9 cellular contexts compared by ENCODE assay signal in genomic region chr17:46044286-46044928, GRCh38. TPM values are rescaled to one million over a fixed set of nuclear protein-coding genes. Genes with fewer than 3 reads are reported as not detected.
A peak's percentile ranks its signal among the peaks of the same experiment; 100 is the strongest.
DNase-seq lines count a peak whose midpoint lies in the region; ATAC-seq and TF ChIP-seq lines count a peak whose summit lies in the region.
"Had no signal": no experiment of that assay in that cellular context is flagged by ENCODE, and none has a peak within 500 bp of the region (broad histone marks: within the 10 kb centered on the region; RNA-seq: fewer than 3 reads in every experiment).

No MANE protein-coding gene starts in this region.

- no peak overlapping the region for H4K8ac ChIP-seq in neuronal stem cell (ENCODE audit: low read depth, low read length)

- H3K27me3 Mint-ChIP-seq in activated T-helper 17 cell treated with anti-CD3 and anti-CD28 coated beads, Interleukin-2, amount 50 U/mL, for 72 hours: no peaks in the 10 kb centered on the region
- no peaks in the 10 kb centered on the region for H3K27me3 Mint-ChIP-seq in type B pancreatic cell

- H2AFZ ChIP-seq in neuronal stem cell (ENCODE audit: low read length): no peak overlapping the region

- H3K4me3 Mint-ChIP-seq in activated T-helper 17 cell treated with anti-CD3 and anti-CD28 coated beads, Interleukin-2, amount 50 U/mL, for 72 hours: no peak overlapping the region
- peak overlapping the region; percentile 6 for H3K4me3 Mint-ChIP-seq in type B pancreatic cell

- H3K9ac ChIP-seq in NT2/D1 (ENCODE audit: insufficient read length, low read depth) (no peak overlapping the region), neuronal stem cell (ENCODE audit: low read depth, low read length, poor library complexity) (no peak overlapping the region)

- H2BK12ac ChIP-seq in neuronal stem cell (ENCODE audit: low read length): no peak overlapping the region

- H2BK120ac ChIP-seq in neuronal stem cell (ENCODE audit: low read depth, low read length): no peak overlapping the region

- H3K18ac ChIP-seq in neuronal stem cell (ENCODE audit: low read length): no peak overlapping the region

- no peak overlapping the region for H2BK5ac ChIP-seq in neuronal stem cell (ENCODE audit: low read length)

- no peak for ATAC-seq in activated T-helper 17 cell treated with anti-CD3 and anti-CD28 coated beads, Interleukin-2, amount 50 U/mL, for 72 hours (replicated peaks)
- ATAC-seq in GM21526 (IDR thresholded peaks at IDR 0.05; ENCODE audit: low FRiP score, unreplicated experiment): no peak

- H3K4me3 ChIP-seq in NT2/D1 (ENCODE audit: insufficient read length, low read depth): no peak overlapping the region
- H3K4me3 ChIP-seq in foreskin fibroblast (ENCODE audit: low read depth in 1 of 2, low read length in 2 of 2): no peak overlapping the region
- no peak overlapping the region for H3K4me3 ChIP-seq in neuronal stem cell (ENCODE audit: low read length in 2 of 2)

- no peak overlapping the region for H3K4me2 ChIP-seq in neuronal stem cell (ENCODE audit: insufficient read depth, low read length, poor library complexity, severe bottlenecking)

- H3K36me3 Mint-ChIP-seq in activated T-helper 17 cell treated with anti-CD3 and anti-CD28 coated beads, Interleukin-2, amount 50 U/mL, for 72 hours (ENCODE audit: low read depth): peaks cover 97% of the 10 kb centered on the region
- H3K36me3 Mint-ChIP-seq in type B pancreatic cell: peaks cover 36% of the 10 kb centered on the region

- H3K9me3 Mint-ChIP-seq in activated T-helper 17 cell treated with anti-CD3 and anti-CD28 coated beads, Interleukin-2, amount 50 U/mL, for 72 hours: no peaks in the 10 kb centered on the region
- no peaks in the 10 kb centered on the region for H3K9me3 Mint-ChIP-seq in type B pancreatic cell

- DNase-seq in COLO668 (lab: John Stamatoyannopoulos, UW; ENCODE audit: unreplicated experiment) (peak; percentile 45), HT1080 (ENCODE audit: low read depth) (peak; percentile 84), NT2/D1 (ENCODE audit: low read depth, low spot score) (peak; percentile 57), foreskin fibroblast (peak; percentile 81 to 94), neuronal stem cell (ENCODE audit: low spot score) (peak; percentile 58), type B pancreatic cell (ENCODE audit: extremely low spot score, unreplicated experiment) (no peak)

- H3K23ac ChIP-seq in neuronal stem cell (ENCODE audit: low read depth, low read length, poor library complexity): no peak overlapping the region

- H2AK5ac ChIP-seq in neuronal stem cell (ENCODE audit: low read depth, low read length): no peak overlapping the region

- no peak overlapping the region for H3K14ac ChIP-seq in neuronal stem cell (ENCODE audit: low read length)

- H2BK15ac ChIP-seq in neuronal stem cell (ENCODE audit: low read length): no peak overlapping the region

- TF ChIP-seq CTCF in foreskin fibroblast (IDR thresholded peaks at IDR 0.05; ENCODE audit: low read depth, low read length) (peak; percentile 93), type B pancreatic cell (conservative IDR thresholded peaks at IDR 0.05) (peak; percentile 81)

- no peak overlapping the region for H4K91ac ChIP-seq in neuronal stem cell (ENCODE audit: low read depth, low read length, poor library complexity)

- WGBS in neuronal stem cell (ENCODE audit: extremely low coverage in 2 of 2, insufficient read length in 2 of 2, insufficient replicate concordance in 1 of 2), 2 donors: no CpG with 5 or more reads among the region's 5 CpGs

- H3K9me3 ChIP-seq in NT2/D1 (ENCODE audit: insufficient read depth, low read length) (no peaks in the 10 kb centered on the region), neuronal stem cell (replicated peaks in 1 of 2; ENCODE audit: control insufficient read depth in 2 of 2, insufficient read depth in 1 of 2, low read depth in 1 of 2, low read length in 2 of 2) (no peaks in the 10 kb centered on the region)

- peak overlapping the region; percentile 21 for H3K27ac ChIP-seq in neuronal stem cell (replicated peaks; ENCODE audit: low read length)

- no peak overlapping the region for H3K4ac ChIP-seq in neuronal stem cell (ENCODE audit: low read length)

- peak overlapping the region; percentile 49 for H3K27ac Mint-ChIP-seq in activated T-helper 17 cell treated with anti-CD3 and anti-CD28 coated beads, Interleukin-2, amount 50 U/mL, for 72 hours
- H3K27ac Mint-ChIP-seq in type B pancreatic cell: peak overlapping the region; percentile 57

- peaks cover 13% of the 10 kb centered on the region for H3K4me1 Mint-ChIP-seq in activated T-helper 17 cell treated with anti-CD3 and anti-CD28 coated beads, Interleukin-2, amount 50 U/mL, for 72 hours
- H3K4me1 Mint-ChIP-seq in type B pancreatic cell (ENCODE audit: unreplicated experiment): peaks cover 23% of the 10 kb centered on the region

- H3K4me1 ChIP-seq in NT2/D1 (ENCODE audit: insufficient read depth, insufficient read length) (no peaks in the 10 kb centered on the region), neuronal stem cell (ENCODE audit: control insufficient read depth in 2 of 2, insufficient read depth in 1 of 2, low read depth in 1 of 2, low read length in 2 of 2) (peaks cover 3 to 4% of the 10 kb centered on the region in 2 donors)

- H3K27me3 ChIP-seq in NT2/D1 (ENCODE audit: insufficient read depth, insufficient read length) (no peaks in the 10 kb centered on the region), neuronal stem cell (ENCODE audit: control insufficient read depth in 3 of 3, insufficient read depth in 3 of 3, low read depth in 1 of 3, low read length in 3 of 3) (no peaks in the 10 kb centered on the region)

- H3K36me3 ChIP-seq in NT2/D1 (ENCODE audit: insufficient read depth, insufficient read length, low read length) (peaks cover 84% of the 10 kb centered on the region), neuronal stem cell (replicated peaks in 1 of 2; ENCODE audit: control insufficient read depth in 2 of 2, insufficient read depth in 2 of 2, low read length in 2 of 2) (peaks cover 19 to 95% of the 10 kb centered on the region in 2 donors)

- H3K79me1 ChIP-seq in neuronal stem cell (ENCODE audit: low read depth, low read length): no peaks in the 10 kb centered on the region

RNA-seq across cellular contexts. Expression of gene STH, which starts 45.4 kb away (rescaled TPM):
- total RNA-seq in HT1080 (2014; rRNA removed; shearing (Covaris generic)): not detected in 2 replicates
- polyA plus RNA-seq in HT1080 (2015; cell fraction: cytosol; rRNA removed): not detected in 2 replicates
- polyA plus RNA-seq in HT1080 (2015; cell fraction: nucleus; rRNA removed): not detected in 2 replicates
- not detected for total RNA-seq in activated T-helper 17 cell treated with anti-CD3 and anti-CD28 coated beads, Interleukin-2, amount 50 U/mL, for 72 hours
- polyA plus RNA-seq in neuronal stem cell (2013, experiment 1 of 2): not detected
- not detected for polyA plus RNA-seq in neuronal stem cell (2013, experiment 2 of 2)
- not detected in 2 replicates for total RNA-seq in type B pancreatic cell (ENCODE audit: low replicate concordance)
- total RNA-seq: T-helper 1 cell treated with Interleukin-12 subunit alpha and Interleukin-12 subunit beta and Interleukin-4 antibody, amounts not matched to agents 30 ng/mL and 1 ng/mL, for 36 hours had no signal
